Comparison of ENCODE assay signal across 24 cellular contexts in genomic region chr5:130643321-130643720, GRCh38.
A peak's percentile ranks its signal among the peaks of the same experiment; 100 is the strongest.
DNase-seq lines count a peak whose midpoint lies in the region; FAIRE-seq and TF ChIP-seq lines count a peak whose summit lies in the region.
"Had no signal": no experiment of that assay in that cellular context is flagged by ENCODE, and none has a peak within 500 bp of the region (broad histone marks: within the 10 kb centered on the region; RNA-seq: fewer than 3 reads in every experiment).

No MANE protein-coding gene starts in this region.

- dilution Hi-C loops in mammary epithelial cell (cut with HindIII; ENCODE audit: low sequenced_read_pairs) (no loop called here), keratinocyte (cut with MboI; ENCODE audit: extremely low pct_ligation_motif_present, low sequenced_read_pairs) (no loop called here)

- H3K4me3 ChIP-seq in mammary epithelial cell (replicated peaks in 1 of 3; ENCODE audit: insufficient read depth in 1 of 3, low read depth in 2 of 3, low read length in 3 of 3) (no peak overlapping the region), breast epithelium (no peak overlapping the region), keratinocyte (ENCODE audit: control insufficient read depth in 2 of 3, extremely low read depth in 1 of 3, insufficient read depth in 2 of 3, low read depth in 1 of 3, low read length in 3 of 3) (no peak overlapping the region), foreskin fibroblast (ENCODE audit: low read depth in 1 of 2, low read length in 2 of 2) (no peak overlapping the region)
- H3K4me3 ChIP-seq: A549, BLaER1, GM12878 had no signal

- H4K20me1 ChIP-seq in mammary epithelial cell (ENCODE audit: insufficient read depth, low read length), result no peaks in the 10 kb centered on the region
- H4K20me1 ChIP-seq in keratinocyte (ENCODE audit: control insufficient read depth, extremely low read depth, insufficient read depth, low read length), result no peaks in the 10 kb centered on the region
- H4K20me1 ChIP-seq: BLaER1 had no signal

- H3K36me3 ChIP-seq in mammary epithelial cell (ENCODE audit: insufficient read depth, low read length) (no peaks in the 10 kb centered on the region), breast epithelium (no peaks in the 10 kb centered on the region), keratinocyte (ENCODE audit: control insufficient read depth in 2 of 2, extremely low read depth in 1 of 2, insufficient read depth in 2 of 2, low read length in 2 of 2) (no peaks in the 10 kb centered on the region)
- H3K36me3 ChIP-seq: BE2C, BLaER1 had no signal

- H3K27me3 ChIP-seq in mammary epithelial cell (ENCODE audit: insufficient read depth, low read length) (no peaks in the 10 kb centered on the region), breast epithelium (no peaks in the 10 kb centered on the region), keratinocyte (ENCODE audit: control insufficient read depth, extremely low read depth, insufficient read depth, low read length) (no peaks in the 10 kb centered on the region)
- H3K27me3 ChIP-seq: BE2C, BLaER1 had no signal

- no peaks in the 10 kb centered on the region for H3K9me1 ChIP-seq in keratinocyte (ENCODE audit: control insufficient read depth, extremely low read depth, insufficient read depth, low read length)

- FAIRE-seq in keratinocyte (lab: Jason Lieb, UNC), result peak; percentile 34
- FAIRE-seq: A549, GM12878, GM12892, GM18507 had no signal

- no peaks in the 10 kb centered on the region for H3K4me1 ChIP-seq in mammary epithelial cell (ENCODE audit: insufficient read depth, low read length)
- no peaks in the 10 kb centered on the region for H3K4me1 ChIP-seq in breast epithelium
- no peaks in the 10 kb centered on the region for H3K4me1 ChIP-seq in keratinocyte (ENCODE audit: control insufficient read depth, extremely low read depth, insufficient read depth, low read length)
- H3K4me1 ChIP-seq: A549, BE2C, BLaER1 had no signal

- H3K9me3 ChIP-seq in mammary epithelial cell (replicated peaks; ENCODE audit: insufficient read depth, low read length) (peaks cover 22% of the 10 kb centered on the region), breast epithelium (peaks cover 12 to 16% of the 10 kb centered on the region in 2 donors), keratinocyte (ENCODE audit: control insufficient read depth, low read depth, low read length) (peaks cover 6% of the 10 kb centered on the region)
- H3K9me3 ChIP-seq: BE2C had no signal

- no peak overlapping the region for H3K9ac ChIP-seq in mammary epithelial cell (ENCODE audit: insufficient read depth, low read length)
- H3K9ac ChIP-seq in keratinocyte (ENCODE audit: control insufficient read depth, extremely low read depth, insufficient read depth, low read length), result no peak overlapping the region
- H3K9ac ChIP-seq: BLaER1 had no signal

- DNase-seq in mammary epithelial cell (peak; percentile 18), breast epithelium (ENCODE audit: low spot score in 2 of 2) (no peak), keratinocyte (ENCODE audit: low read depth, low spot score) (no peak), NCI-H146 (lab: John Stamatoyannopoulos, UW) (no peak), foreskin fibroblast (no peak)
- DNase-seq: BE2C; C1 segment of cervical spinal cord; CD4-positive, alpha-beta memory T cell; CD4-positive, CD25-positive, alpha-beta regulatory T cell; CD8-positive, alpha-beta memory T cell; COR-L47; DMS 273 treated with DMSO at 0.1 percent for 48 hours; DMS153; DMS53; DMS79; DND-41; EL; GDM1 had no signal

- no peak overlapping the region for H3K4me2 ChIP-seq in mammary epithelial cell (ENCODE audit: insufficient read depth, low read depth, low read length)
- no peak overlapping the region for H3K4me2 ChIP-seq in keratinocyte (ENCODE audit: control insufficient read depth, extremely low read depth, insufficient read depth, low read depth, low read length)
- H3K4me2 ChIP-seq: A549, BLaER1 had no signal

- CTCF ChIA-PET in mammary epithelial cell (lab: Charles Lee; ENCODE audit: low non-redundant PET), result no interaction called here

- in situ Hi-C loops in mammary epithelial cell (cut with MboI; ENCODE audit: low sequenced_read_pairs in 2 of 2), result no loop called here

- H3K27ac ChIP-seq in mammary epithelial cell (ENCODE audit: insufficient read depth, low read depth, low read length), result peak overlapping the region; percentile 28
- no peak overlapping the region for H3K27ac ChIP-seq in breast epithelium
- no peak overlapping the region for H3K27ac ChIP-seq in keratinocyte (ENCODE audit: control insufficient read depth, insufficient read depth, low read length)
- H3K27ac ChIP-seq: 22Rv1, A549, BLaER1 had no signal

- H2AFZ ChIP-seq in mammary epithelial cell (ENCODE audit: low read depth, low read length) (peak overlapping the region; percentile 55), keratinocyte (ENCODE audit: control insufficient read depth, low read length) (no peak overlapping the region)

- WGBS in mammary epithelial cell (ENCODE audit: low coverage, missing lambda C conversion rate), result 17% methylated on average over 5 of the region's 5 CpGs

- no peak for TF ChIP-seq CTCF in mammary epithelial cell (conservative IDR thresholded peaks at IDR 0.05 in 1 of 2, IDR thresholded peaks at IDR 0.05 in 1 of 2; ENCODE audit: extremely low read depth in 1 of 2, insufficient read depth in 1 of 2, low read depth in 1 of 2, low read length in 2 of 2)
- TF ChIP-seq CTCF in breast epithelium (IDR thresholded peaks at IDR 0.05), result no peak
- TF ChIP-seq CTCF in keratinocyte (optimal IDR thresholded peaks at IDR 0.05 in 1 of 3, IDR thresholded peaks at IDR 0.05 in 1 of 3, conservative IDR thresholded peaks at IDR 0.05 in 1 of 3; ENCODE audit: extremely low read depth in 1 of 3, insufficient read depth in 2 of 3, low read length in 3 of 3), result no peak
- TF ChIP-seq CTCF in foreskin fibroblast (IDR thresholded peaks at IDR 0.05; ENCODE audit: low read depth, low read length), result no peak

- H3K79me2 ChIP-seq in mammary epithelial cell (ENCODE audit: insufficient read depth, low read length) (no peaks in the 10 kb centered on the region), keratinocyte (ENCODE audit: control insufficient read depth, insufficient read depth, low read length) (no peaks in the 10 kb centered on the region)

- no peak for TF ChIP-seq POLR2A in breast epithelium (IDR thresholded peaks at IDR 0.05)

- no TSS peak for BruUV-seq in mammary epithelial cell (replicated peaks; lab: Mats Ljungman, UMichigan)

- intact Hi-C loops in mammary epithelial cell (cut with micrococcal nuclease), result no loop called here
- intact Hi-C loops in breast epithelium (cut with DNase I; ENCODE audit: low total_unique reads), result no loop called here
